ENCODE assay signal across 11 cellular contexts in the genomic region with DNA sequence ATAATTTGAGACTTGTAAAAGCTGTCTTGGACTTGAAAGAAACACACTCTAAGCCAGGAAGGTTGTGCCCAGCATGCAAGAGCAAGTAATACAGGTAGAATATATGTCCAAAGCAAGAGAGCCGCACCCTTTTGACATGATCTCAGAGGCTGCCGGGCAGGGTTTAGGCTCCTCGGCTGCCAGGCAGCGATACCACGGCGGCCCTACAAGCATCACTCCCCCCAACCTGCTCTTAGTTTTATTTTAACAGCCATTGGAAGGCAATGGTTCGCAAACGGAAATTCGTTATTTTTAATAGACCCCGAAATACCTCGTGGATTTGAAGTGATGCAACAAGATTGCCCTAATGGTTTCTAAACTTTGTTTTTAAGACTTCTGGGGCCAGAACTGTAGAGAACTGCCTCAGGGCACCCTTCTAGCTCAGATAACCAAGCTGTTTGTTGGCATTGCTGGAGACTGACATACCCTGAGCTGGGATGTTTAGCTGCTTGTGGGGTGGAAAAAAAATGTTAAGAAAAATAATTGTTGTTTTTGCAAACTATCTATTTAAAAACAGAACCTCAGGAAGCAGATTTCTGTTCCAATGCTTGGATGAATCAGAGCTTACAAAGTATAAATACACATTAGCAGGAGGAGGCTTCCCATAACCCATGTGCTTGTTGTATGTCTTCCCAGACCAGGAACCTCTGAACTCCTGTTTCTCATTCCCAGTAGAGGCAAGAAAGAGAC. TPM values are rescaled to one million over a fixed set of nuclear protein-coding genes. Genes with fewer than 3 reads are reported as not detected.
DNase-seq lines count a peak whose midpoint lies in the region; ATAC-seq and TF ChIP-seq lines count a peak whose summit lies in the region.
"Had no signal": no experiment of that assay in that cellular context is flagged by ENCODE, and none has a peak within 500 bp of the region (broad histone marks: within the 10 kb centered on the region; RNA-seq: fewer than 3 reads in every experiment).

No MANE protein-coding gene starts in this region.

- no peaks in the 10 kb centered on the region for H3K9me3 ChIP-seq in mucosa of descending colon
- H3K9me3 ChIP-seq: BE2C had no signal

- peaks cover 18% of the 10 kb centered on the region for H3K4me1 ChIP-seq in mucosa of descending colon (ENCODE audit: low read depth)
- H3K4me1 ChIP-seq: BE2C had no signal

- ATAC-seq in left cardiac atrium (peak; percentile 23 to 35), Right ventricle myocardium inferior (no peak), mucosa of descending colon (peak; percentile 25), GM18909 (IDR thresholded peaks at IDR 0.05; ENCODE audit: poor library complexity, unreplicated experiment) (no peak)

- no peak for DNase-seq in left cardiac atrium
- DNase-seq in Right ventricle myocardium inferior (ENCODE audit: missing footprints): no peak
- peak; percentile 76 for DNase-seq in dedifferentiated amniotic fluid mesenchymal stem cell (ENCODE audit: extremely low spot score)
- DNase-seq in mucosa of descending colon: no peak
- no peak for DNase-seq in NCI-H1105 treated with DMSO at 0.1 percent for 48 hours (lab: John Stamatoyannopoulos, UW)
- no peak for DNase-seq in activated CD8-positive, alpha-beta memory T cell treated with anti-CD3 and anti-CD28 coated beads, Interleukin-2, amount 50 U/mL, for 4 hours
- no peak for DNase-seq in LoVo (ENCODE audit: low spot score)
- DNase-seq: BE2C, kidney, NCI-H1694 treated with DMSO at 0.1 percent for 48 hours had no signal

- no peak overlapping the region for H3K4me3 ChIP-seq in mucosa of descending colon

- no peak for TF ChIP-seq CTCF in mucosa of descending colon (IDR thresholded peaks at IDR 0.05)

- H3K36me3 ChIP-seq in mucosa of descending colon (ENCODE audit: low read depth): no peaks in the 10 kb centered on the region
- H3K36me3 ChIP-seq: BE2C had no signal

- intact Hi-C loops in left cardiac atrium (cut with DNase I): no loop called here
- intact Hi-C loops in Right ventricle myocardium inferior (cut with DNase I): loop anchor here (2.0 kb wide), 1 partner anchor 76 kb away; no protein-coding TSS in a partner anchor
- intact Hi-C loops in mucosa of descending colon (cut with DNase I, micrococcal nuclease): no loop called here

RNA-seq across cellular contexts. Expression of a gene that starts 39.0 kb away (rescaled TPM):
- total RNA-seq in left cardiac atrium (10 to 100 TPM; 32.4 to 42.3 TPM), Right ventricle myocardium inferior (24.4 TPM), mucosa of descending colon (100 to 1,000 TPM in 1 of 3 donors, 10 to 100 TPM in 2; 87.1 to 104 (median 94.4) TPM)

Comparison
In these comparisons a context has a peak if more than half of its experiments do, and no peak if none do; other contexts are left out.
1. ATAC-seq: peak in left cardiac atrium (2 of 2) and mucosa of descending colon (single experiment); none in Right ventricle myocardium inferior (single experiment) and GM18909 (single experiment).